In genomic region chr22:40399661-40400060, GRCh38 we compare ENCODE assay signal across 2 cellular contexts.
TF ChIP-seq lines count a peak whose summit lies in the region.

No MANE protein-coding gene starts in this region.

TF ChIP-seq in IMR-90, 13 proteins besides CTCF, POLR2A, EP300 and RAD21:
- TF ChIP-seq MXI1 (IDR thresholded peaks at IDR 0.05; ENCODE audit: borderline replicate concordance, low read depth, low read length) (no peak), MAZ (IDR thresholded peaks at IDR 0.05; ENCODE audit: borderline replicate concordance, low read depth, low read length) (no peak), SMC3 (IDR thresholded peaks at IDR 0.05; ENCODE audit: low read depth, low read length) (no peak), USF2 (IDR thresholded peaks at IDR 0.05; ENCODE audit: low read depth, low read length) (no peak), RCOR1 (IDR thresholded peaks at IDR 0.05; ENCODE audit: insufficient replicate concordance, low read length) (no peak), BHLHE40 (IDR thresholded peaks at IDR 0.05; ENCODE audit: low read depth, low read length) (no peak), RFX5 (IDR thresholded peaks at IDR 0.05; ENCODE audit: low read depth, low read length) (no peak), FOS (IDR thresholded peaks at IDR 0.05; ENCODE audit: low read depth, low read length) (no peak), MAFK (IDR thresholded peaks at IDR 0.05; ENCODE audit: low read depth, low read length) (no peak), NFE2L2 (IDR thresholded peaks at IDR 0.05; ENCODE audit: low read depth, low read length) (no peak)

TF ChIP-seq in K562, 482 proteins besides CTCF, POLR2A, EP300 and RAD21:
- TF ChIP-seq DLX4 (CRISPR knock-in tag; IDR thresholded peaks at IDR 0.05) (no peak), MLLT1 (IDR thresholded peaks at IDR 0.05) (no peak), TARDBP (IDR thresholded peaks at IDR 0.05) (no peak), ZNF12 (CRISPR knock-in tag; IDR thresholded peaks at IDR 0.05) (no peak), NBN (IDR thresholded peaks at IDR 0.05; ENCODE audit: low read depth) (no peak), MTA1 (IDR thresholded peaks at IDR 0.05; ENCODE audit: borderline replicate concordance) (no peak), RUNX1 (IDR thresholded peaks at IDR 0.05; ENCODE audit: low read depth) (no peak), REST (CRISPR knock-in tag; IDR thresholded peaks at IDR 0.05; ENCODE audit: low read depth) (no peak), IRF9 (tag; IDR thresholded peaks at IDR 0.05) (no peak), E2F5 (CRISPR knock-in tag; IDR thresholded peaks at IDR 0.05) (no peak), NR1H2 (CRISPR knock-in tag; IDR thresholded peaks at IDR 0.05) (no peak), E2F3 (CRISPR knock-in tag; IDR thresholded peaks at IDR 0.05) (no peak), BRF2 (IDR thresholded peaks at IDR 0.05; ENCODE audit: borderline replicate concordance, insufficient read depth, insufficient read length) (no peak), ZC3H8 (IDR thresholded peaks at IDR 0.05) (no peak), TAF7 (tag; IDR thresholded peaks at IDR 0.05) (no peak), DMBX1 (CRISPR knock-in tag; IDR thresholded peaks at IDR 0.05; ENCODE audit: borderline replicate concordance) (no peak), ZNF518B (CRISPR knock-in tag; IDR thresholded peaks at IDR 0.05) (no peak)
